ENCODE assay signal across 1 cellular context in the genomic region with DNA sequence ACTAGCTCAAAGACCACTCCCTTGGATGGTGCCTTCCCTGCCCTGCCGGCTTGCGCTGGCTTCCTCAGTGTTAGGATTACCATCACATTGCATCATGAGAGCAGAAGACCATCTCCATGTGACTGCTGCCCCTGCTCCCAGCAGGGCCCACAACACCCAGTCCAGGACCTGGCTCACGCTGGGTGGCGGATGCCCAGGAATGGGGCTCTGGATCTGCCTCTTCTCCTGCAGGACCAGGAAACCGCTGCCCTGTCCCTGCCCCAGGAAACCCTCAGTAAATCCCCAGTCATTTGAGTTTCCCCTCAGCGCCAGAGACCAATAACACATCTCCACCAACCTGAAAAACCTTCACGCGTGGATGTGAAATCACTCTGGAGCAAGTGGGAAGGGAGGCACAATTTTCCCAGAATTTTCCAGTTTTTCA.
TF ChIP-seq lines count a peak whose summit lies in the region.

No MANE protein-coding gene starts in this region.

TF ChIP-seq in K562, 482 proteins besides CTCF, POLR2A, EP300 and RAD21 (continues in another document):
- TF ChIP-seq, protein P1, sequence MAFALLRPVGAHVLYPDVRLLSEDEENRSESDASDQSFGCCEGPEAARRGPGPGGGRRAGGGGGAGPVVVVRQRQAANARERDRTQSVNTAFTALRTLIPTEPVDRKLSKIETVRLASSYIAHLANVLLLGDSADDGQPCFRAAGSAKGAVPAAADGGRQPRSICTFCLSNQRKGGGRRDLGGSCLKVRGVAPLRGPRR (CRISPR knock-in tag; IDR thresholded peaks at IDR 0.05) = 0 out of 2 replicates have a peak, but pooled peaks have one; percentile 30
- peak; percentile 66; the same call in 1 of the 2 replicates for TF ChIP-seq ZNF592 (IDR thresholded peaks at IDR 0.05)
- TF ChIP-seq RBBP5 (IDR thresholded peaks at IDR 0.05; ENCODE audit: borderline replicate concordance, insufficient read depth, low read length, poor library complexity, severe bottlenecking) = no peak
- TF ChIP-seq ELF4 (CRISPR knock-in tag; IDR thresholded peaks at IDR 0.05) = peak; percentile 75; the same call in 1 of the 2 replicates
- no peak for TF ChIP-seq SNRNP70 (optimal IDR thresholded peaks at IDR 0.05; ENCODE audit: low read depth, low read length)
- no peak for TF ChIP-seq MXI1 (IDR thresholded peaks at IDR 0.05; ENCODE audit: low read depth, low read length)
- no peak for TF ChIP-seq CCNT2 (IDR thresholded peaks at IDR 0.05; ENCODE audit: borderline replicate concordance, extremely low read depth, insufficient read length, low read depth, low read length)
- TF ChIP-seq MECOM (CRISPR knock-in tag; IDR thresholded peaks at IDR 0.05) = peak; percentile 52
- TF ChIP-seq, protein P2, sequence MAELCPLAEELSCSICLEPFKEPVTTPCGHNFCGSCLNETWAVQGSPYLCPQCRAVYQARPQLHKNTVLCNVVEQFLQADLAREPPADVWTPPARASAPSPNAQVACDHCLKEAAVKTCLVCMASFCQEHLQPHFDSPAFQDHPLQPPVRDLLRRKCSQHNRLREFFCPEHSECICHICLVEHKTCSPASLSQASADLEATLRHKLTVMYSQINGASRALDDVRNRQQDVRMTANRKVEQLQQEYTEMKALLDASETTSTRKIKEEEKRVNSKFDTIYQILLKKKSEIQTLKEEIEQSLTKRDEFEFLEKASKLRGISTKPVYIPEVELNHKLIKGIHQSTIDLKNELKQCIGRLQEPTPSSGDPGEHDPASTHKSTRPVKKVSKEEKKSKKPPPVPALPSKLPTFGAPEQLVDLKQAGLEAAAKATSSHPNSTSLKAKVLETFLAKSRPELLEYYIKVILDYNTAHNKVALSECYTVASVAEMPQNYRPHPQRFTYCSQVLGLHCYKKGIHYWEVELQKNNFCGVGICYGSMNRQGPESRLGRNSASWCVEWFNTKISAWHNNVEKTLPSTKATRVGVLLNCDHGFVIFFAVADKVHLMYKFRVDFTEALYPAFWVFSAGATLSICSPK (IDR thresholded peaks at IDR 0.05; ENCODE audit: borderline replicate concordance) = no peak
- TF ChIP-seq KLF10 (CRISPR knock-in tag; IDR thresholded peaks at IDR 0.05) = no peak
- TF ChIP-seq BCOR (IDR thresholded peaks at IDR 0.05) = no peak
- TF ChIP-seq ZNF232 (CRISPR knock-in tag; IDR thresholded peaks at IDR 0.05) = no peak
- peak; percentile 80 for TF ChIP-seq MGA (IDR thresholded peaks at IDR 0.05)
- TF ChIP-seq TFAP4 (CRISPR knock-in tag; IDR thresholded peaks at IDR 0.05; ENCODE audit: borderline replicate concordance) = no peak
- TF ChIP-seq CTBP1 (IDR thresholded peaks at IDR 0.05; ENCODE audit: borderline replicate concordance) = peak; percentile 25; the same call in 1 of the 2 replicates
- no peak for TF ChIP-seq SNIP1 (IDR thresholded peaks at IDR 0.05; ENCODE audit: low read depth)
- no peak for TF ChIP-seq ZNF263 (CRISPR knock-in tag; IDR thresholded peaks at IDR 0.05; ENCODE audit: borderline replicate concordance)
- peak; percentile 82 for TF ChIP-seq ATF7 (IDR thresholded peaks at IDR 0.05)
- TF ChIP-seq RNF2 (IDR thresholded peaks at IDR 0.05) = peak; percentile 63; the same call in 1 of the 2 replicates
- TF ChIP-seq CCAR2 (IDR thresholded peaks at IDR 0.05; ENCODE audit: low read depth, low read length) = no peak
- TF ChIP-seq, protein P3, sequence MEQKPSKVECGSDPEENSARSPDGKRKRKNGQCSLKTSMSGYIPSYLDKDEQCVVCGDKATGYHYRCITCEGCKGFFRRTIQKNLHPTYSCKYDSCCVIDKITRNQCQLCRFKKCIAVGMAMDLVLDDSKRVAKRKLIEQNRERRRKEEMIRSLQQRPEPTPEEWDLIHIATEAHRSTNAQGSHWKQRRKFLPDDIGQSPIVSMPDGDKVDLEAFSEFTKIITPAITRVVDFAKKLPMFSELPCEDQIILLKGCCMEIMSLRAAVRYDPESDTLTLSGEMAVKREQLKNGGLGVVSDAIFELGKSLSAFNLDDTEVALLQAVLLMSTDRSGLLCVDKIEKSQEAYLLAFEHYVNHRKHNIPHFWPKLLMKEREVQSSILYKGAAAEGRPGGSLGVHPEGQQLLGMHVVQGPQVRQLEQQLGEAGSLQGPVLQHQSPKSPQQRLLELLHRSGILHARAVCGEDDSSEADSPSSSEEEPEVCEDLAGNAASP (IDR thresholded peaks at IDR 0.05) = no peak
- no peak for TF ChIP-seq DIDO1 (tag; IDR thresholded peaks at IDR 0.05; ENCODE audit: low read depth)
- TF ChIP-seq, protein P4, sequence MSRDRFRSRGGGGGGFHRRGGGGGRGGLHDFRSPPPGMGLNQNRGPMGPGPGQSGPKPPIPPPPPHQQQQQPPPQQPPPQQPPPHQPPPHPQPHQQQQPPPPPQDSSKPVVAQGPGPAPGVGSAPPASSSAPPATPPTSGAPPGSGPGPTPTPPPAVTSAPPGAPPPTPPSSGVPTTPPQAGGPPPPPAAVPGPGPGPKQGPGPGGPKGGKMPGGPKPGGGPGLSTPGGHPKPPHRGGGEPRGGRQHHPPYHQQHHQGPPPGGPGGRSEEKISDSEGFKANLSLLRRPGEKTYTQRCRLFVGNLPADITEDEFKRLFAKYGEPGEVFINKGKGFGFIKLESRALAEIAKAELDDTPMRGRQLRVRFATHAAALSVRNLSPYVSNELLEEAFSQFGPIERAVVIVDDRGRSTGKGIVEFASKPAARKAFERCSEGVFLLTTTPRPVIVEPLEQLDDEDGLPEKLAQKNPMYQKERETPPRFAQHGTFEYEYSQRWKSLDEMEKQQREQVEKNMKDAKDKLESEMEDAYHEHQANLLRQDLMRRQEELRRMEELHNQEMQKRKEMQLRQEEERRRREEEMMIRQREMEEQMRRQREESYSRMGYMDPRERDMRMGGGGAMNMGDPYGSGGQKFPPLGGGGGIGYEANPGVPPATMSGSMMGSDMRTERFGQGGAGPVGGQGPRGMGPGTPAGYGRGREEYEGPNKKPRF (IDR thresholded peaks at IDR 0.05; ENCODE audit: low read depth, low read length) = no peak
- no peak; the same call in 1 of the 2 replicates for TF ChIP-seq ELF1 (tag; IDR thresholded peaks at IDR 0.05)
- TF ChIP-seq CBX1 (IDR thresholded peaks at IDR 0.05; ENCODE audit: low read depth) = no peak
- TF ChIP-seq HDAC3 (IDR thresholded peaks at IDR 0.05; ENCODE audit: borderline replicate concordance, partially characterized antibody) = no peak
- TF ChIP-seq EZH2 (IDR thresholded peaks at IDR 0.05; ENCODE audit: borderline replicate concordance, low read depth, low read length) = no peak
- TF ChIP-seq TSC22D4 (tag; IDR thresholded peaks at IDR 0.05) = no peak
- no peak for TF ChIP-seq COPS2 (conservative IDR thresholded peaks at IDR 0.05)
- TF ChIP-seq GATAD2B (IDR thresholded peaks at IDR 0.05; ENCODE audit: borderline replicate concordance) = no peak
- no peak for TF ChIP-seq U2AF2 (optimal IDR thresholded peaks at IDR 0.05; ENCODE audit: low read depth, low read length)
